Comparison of ENCODE assay signal across 17 cellular contexts in genomic region chr9:133803745-133804144, GRCh38.
A peak's percentile ranks its signal among the peaks of the same experiment; 100 is the strongest.
DNase-seq lines count a peak whose midpoint lies in the region; ATAC-seq and TF ChIP-seq lines count a peak whose summit lies in the region.
"Had no signal": no experiment of that assay in that cellular context is flagged by ENCODE, and none has a peak within 500 bp of the region (broad histone marks: within the 10 kb centered on the region; RNA-seq: fewer than 3 reads in every experiment).

No MANE protein-coding gene starts in this region.

- H3K4me3 ChIP-seq in IMR-90 (ENCODE audit: insufficient read depth, low read depth, low read length) = no peak overlapping the region
- H3K4me3 ChIP-seq in adrenal gland = no peak overlapping the region
- no peak overlapping the region for H3K4me3 ChIP-seq in neuronal stem cell (ENCODE audit: low read length in 2 of 2)
- H3K4me3 ChIP-seq in smooth muscle cell = no peak overlapping the region
- H3K4me3 ChIP-seq in WERI-Rb-1 (ENCODE audit: low read depth, low read length) = no peak overlapping the region
- H3K4me3 ChIP-seq: A549, GM23338, HAP-1 had no signal

- POLR2A ChIA-PET in IMR-90 (lab: Charles Lee; ENCODE audit: unreplicated experiment) = no interaction called here

- H3K56ac ChIP-seq in IMR-90 (ENCODE audit: extremely low read depth, insufficient read depth, low read length) = no peak overlapping the region

- H2BK15ac ChIP-seq in IMR-90 (ENCODE audit: low read depth, low read length) (no peak overlapping the region), neuronal stem cell (ENCODE audit: low read length) (no peak overlapping the region)

- no peak for TF ChIP-seq CTCF in IMR-90 (conservative IDR thresholded peaks at IDR 0.05; ENCODE audit: low read depth, low read length)
- no peak for TF ChIP-seq CTCF in adrenal gland (IDR thresholded peaks at IDR 0.05)
- TF ChIP-seq CTCF in smooth muscle cell (IDR thresholded peaks at IDR 0.05; ENCODE audit: borderline replicate concordance, insufficient read depth, poor library complexity, severe bottlenecking) = no peak
- TF ChIP-seq CTCF in WERI-Rb-1 (IDR thresholded peaks at IDR 0.05; ENCODE audit: low read depth, low read length) = no peak

- H2BK120ac ChIP-seq in IMR-90 (ENCODE audit: low read depth, low read length) = no peak overlapping the region
- no peak overlapping the region for H2BK120ac ChIP-seq in neuronal stem cell (ENCODE audit: low read depth, low read length)

- H3K36me3 ChIP-seq in IMR-90 (ENCODE audit: control insufficient read depth, insufficient read depth, low read length) (peaks cover 29% of the 10 kb centered on the region), adrenal gland (replicated peaks in 1 of 2) (peaks cover 0 to 32% of the 10 kb centered on the region in 2 donors), neuronal stem cell (replicated peaks in 1 of 2; ENCODE audit: control insufficient read depth in 2 of 2, insufficient read depth in 2 of 2, low read length in 2 of 2) (peaks cover 12 to 79% of the 10 kb centered on the region in 2 donors), smooth muscle cell (ENCODE audit: low read depth) (no peaks in the 10 kb centered on the region), WERI-Rb-1 (peaks cover 36% of the 10 kb centered on the region)
- H3K36me3 ChIP-seq: HAP-1 had no signal

- H3F3A ChIP-seq in smooth muscle cell (ENCODE audit: low read depth) = no peaks in the 10 kb centered on the region

- H3K4me2 ChIP-seq in IMR-90 (ENCODE audit: low read depth, low read length) (no peak overlapping the region), neuronal stem cell (ENCODE audit: insufficient read depth, low read length, poor library complexity, severe bottlenecking) (no peak overlapping the region), smooth muscle cell (peak overlapping the region; percentile 46)
- H3K4me2 ChIP-seq: A549, GM23338 had no signal

- no peak overlapping the region for H3K18ac ChIP-seq in IMR-90 (ENCODE audit: low read depth, low read length)
- no peak overlapping the region for H3K18ac ChIP-seq in neuronal stem cell (ENCODE audit: low read length)

- H3K9ac ChIP-seq in IMR-90 (ENCODE audit: low read depth, low read length) (no peak overlapping the region), neuronal stem cell (ENCODE audit: low read depth, low read length, poor library complexity) (no peak overlapping the region), smooth muscle cell (ENCODE audit: low read depth) (no peak overlapping the region)

- no peak overlapping the region for H2AFZ ChIP-seq in IMR-90 (replicated peaks; ENCODE audit: low read length, poor library complexity)
- no peak overlapping the region for H2AFZ ChIP-seq in neuronal stem cell (ENCODE audit: low read length)
- H2AFZ ChIP-seq in smooth muscle cell (ENCODE audit: low read depth) = no peak overlapping the region
- H2AFZ ChIP-seq: GM23338 had no signal

- H3K4me1 ChIP-seq in IMR-90 (ENCODE audit: control insufficient read depth, insufficient read depth, low read length) (peaks cover 3% of the 10 kb centered on the region), adrenal gland (replicated peaks in 1 of 2) (peaks cover 0 to 12% of the 10 kb centered on the region in 2 donors), neuronal stem cell (ENCODE audit: control insufficient read depth in 2 of 2, insufficient read depth in 1 of 2, low read depth in 1 of 2, low read length in 2 of 2) (peaks cover 0 to 9% of the 10 kb centered on the region in 2 donors), smooth muscle cell (ENCODE audit: low read depth) (no peaks in the 10 kb centered on the region)
- H3K4me1 ChIP-seq: A549, BE2C, HAP-1 had no signal

- CTCF ChIA-PET in IMR-90 (lab: Yijun Ruan, JAX) = interaction anchor here (0.9 to 1.4 kb wide), 2 partner anchors 12 to 190 kb away, joined by 4 read pairs; no protein-coding TSS in a partner anchor

- BruUV-seq in IMR-90 (replicated peaks; lab: Mats Ljungman, UMichigan) = no TSS peak

- H3K27ac ChIP-seq in IMR-90 (ENCODE audit: insufficient read depth, low read length) (no peak overlapping the region), adrenal gland (peak overlapping the region; percentile 1 to 41 (median 29)), neuronal stem cell (replicated peaks; ENCODE audit: low read length) (no peak overlapping the region), smooth muscle cell (ENCODE audit: low read depth) (peak overlapping the region; percentile 16), WERI-Rb-1 (no peak overlapping the region)
- H3K27ac ChIP-seq: A549, C4-2B, HL-60 had no signal

- no peak overlapping the region for H2AK5ac ChIP-seq in IMR-90 (ENCODE audit: low read depth, low read length)
- no peak overlapping the region for H2AK5ac ChIP-seq in neuronal stem cell (ENCODE audit: low read depth, low read length)

- H4K5ac ChIP-seq in IMR-90 (ENCODE audit: low read depth, low read length) = no peak overlapping the region

- peaks cover 12% of the 10 kb centered on the region for H4K20me1 ChIP-seq in IMR-90 (ENCODE audit: insufficient read depth, low read length)
- peaks cover 82% of the 10 kb centered on the region for H4K20me1 ChIP-seq in smooth muscle cell (ENCODE audit: low read depth)

- H3K14ac ChIP-seq in IMR-90 (replicated peaks; ENCODE audit: low read depth, low read length) (peak overlapping the region; percentile 77; the same call in 1 of the 2 replicates), neuronal stem cell (ENCODE audit: low read length) (no peak overlapping the region)

- H2BK5ac ChIP-seq in IMR-90 (ENCODE audit: low read depth, low read length, poor library complexity, severe bottlenecking) (no peak overlapping the region), neuronal stem cell (ENCODE audit: low read length) (no peak overlapping the region)

- 0 out of 2 replicates have a peak, but pooled peaks cover 3% of the 10 kb centered on the region for H3K9me1 ChIP-seq in IMR-90 (ENCODE audit: insufficient read depth, low read length)

- H2AK9ac ChIP-seq in IMR-90 (replicated peaks; ENCODE audit: low read depth, low read length, poor library complexity) = peak overlapping the region; percentile 58

- intact Hi-C loops in IMR-90 (cut with micrococcal nuclease) = no loop called here
- intact Hi-C loops in adrenal gland (cut with DNase I) = no loop called here

- in situ Hi-C loops in IMR-90 (cut with MboI; ENCODE audit: low sequenced_read_pairs) = loop anchor here (25.0 kb wide), 1 partner anchor 609 kb away; no protein-coding TSS in a partner anchor

- no peak for TF ChIP-seq RAD21 in IMR-90 (IDR thresholded peaks at IDR 0.05; ENCODE audit: low read length)

- H4K8ac ChIP-seq in IMR-90 (ENCODE audit: low read depth in 2 of 2, low read length in 2 of 2) (no peak overlapping the region), neuronal stem cell (ENCODE audit: low read depth, low read length) (no peak overlapping the region)

- 85% methylated on average over 10 of the region's 13 CpGs; no CpG with 5 or more reads in 1 of the 2 experiments for WGBS in IMR-90 (ENCODE audit: extremely low coverage in 2 of 2, insufficient read length in 1 of 2), 2 experiments
- WGBS in adrenal gland, 4 donors = 84 to 91% (median 87%) methylated on average over 13 of the region's 13 CpGs
- whole genome bisulfite sequencing in neuronal stem cell (ENCODE audit: extremely low coverage in 2 of 2, insufficient read length in 2 of 2, insufficient replicate concordance in 1 of 2), 2 donors = no CpG with 5 or more reads among the region's 13 CpGs
- WGBS in smooth muscle cell (ENCODE audit: low lambda C conversion rate) = 91% methylated on average over 13 of the region's 13 CpGs

- no peak overlapping the region for H2BK20ac ChIP-seq in IMR-90 (ENCODE audit: low read depth, low read length)

- H4K91ac ChIP-seq in IMR-90 (ENCODE audit: insufficient read depth, low read depth, low read length) (no peak overlapping the region), neuronal stem cell (ENCODE audit: low read depth, low read length, poor library complexity) (no peak overlapping the region)

- H3K9me3 ChIP-seq in IMR-90 (ENCODE audit: control insufficient read depth, insufficient read depth, low read length) (no peaks in the 10 kb centered on the region), adrenal gland (replicated peaks in 1 of 3) (no peaks in the 10 kb centered on the region), neuronal stem cell (replicated peaks in 1 of 2; ENCODE audit: control insufficient read depth in 2 of 2, insufficient read depth in 1 of 2, low read depth in 1 of 2, low read length in 2 of 2) (no peaks in the 10 kb centered on the region), smooth muscle cell (replicated peaks; ENCODE audit: low read depth) (no peaks in the 10 kb centered on the region), WERI-Rb-1 (ENCODE audit: severe bottlenecking) (no peaks in the 10 kb centered on the region)
- H3K9me3 ChIP-seq: A549, BE2C, HAP-1 had no signal

- dilution Hi-C loops in IMR-90 (cut with HindIII; ENCODE audit: low sequenced_read_pairs, unreplicated experiment) = no loop called here

- H2BK12ac ChIP-seq in neuronal stem cell (ENCODE audit: low read length) = no peak overlapping the region

- ATAC-seq in IMR-90 (ENCODE audit: low read depth) (no peak), HG02852 (IDR thresholded peaks at IDR 0.05; ENCODE audit: unreplicated experiment) (no peak)
- ATAC-seq: A549, GM23338 had no signal

- no peak for TF ChIP-seq POLR2A in IMR-90 (IDR thresholded peaks at IDR 0.05; ENCODE audit: low read depth, low read length)
- no peak for TF ChIP-seq POLR2A in adrenal gland (IDR thresholded peaks at IDR 0.05)

- H3K4ac ChIP-seq in IMR-90 (ENCODE audit: low read depth, low read length) (no peak overlapping the region), neuronal stem cell (ENCODE audit: low read length) (no peak overlapping the region)

- H3K79me2 ChIP-seq in smooth muscle cell (ENCODE audit: low read depth) = no peaks in the 10 kb centered on the region

- H3K23ac ChIP-seq in IMR-90 (ENCODE audit: low read depth, low read length) = no peak overlapping the region
- peak overlapping the region; percentile 16 for H3K23ac ChIP-seq in neuronal stem cell (ENCODE audit: low read depth, low read length, poor library complexity)

- H3K27me3 ChIP-seq in IMR-90 (ENCODE audit: control insufficient read depth, insufficient read depth, low read length) (no peaks in the 10 kb centered on the region), adrenal gland (no peaks in the 10 kb centered on the region), neuronal stem cell (ENCODE audit: control insufficient read depth in 3 of 3, insufficient read depth in 3 of 3, low read depth in 1 of 3, low read length in 3 of 3) (no peaks in the 10 kb centered on the region), smooth muscle cell (ENCODE audit: low read depth) (no peaks in the 10 kb centered on the region), WERI-Rb-1 (ENCODE audit: insufficient read depth, low read depth, severe bottlenecking) (no peaks in the 10 kb centered on the region)
- H3K27me3 ChIP-seq: BE2C had no signal

- no peak for DNase-seq in IMR-90
- DNase-seq in adrenal gland = no peak
- no peak for DNase-seq in neuronal stem cell (ENCODE audit: low spot score)
- DNase-seq in smooth muscle cell (lab: John Stamatoyannopoulos, UW; ENCODE audit: unreplicated experiment) = no peak
- DNase-seq in WERI-Rb-1 = no peak
- no peak for DNase-seq in activated naive CD4-positive, alpha-beta T cell treated with anti-CD3 and anti-CD28 coated beads, Interleukin-2, amount 50 U/mL, for 16 hours
- DNase-seq: BE2C; CD4-positive, alpha-beta memory T cell; DMS153; DMS79 treated with DMSO at 0.1 percent for 48 hours; EL had no signal

- peaks cover 0 to 8% of the 10 kb centered on the region in 2 experiments; a peak in 1 of 4 replicates for H3K79me1 ChIP-seq in IMR-90 (ENCODE audit: low read depth in 1 of 2, low read length in 2 of 2)
- H3K79me1 ChIP-seq in neuronal stem cell (ENCODE audit: low read depth, low read length) = peaks cover 6% of the 10 kb centered on the region

Comparison
In these comparisons a context has a peak if more than half of its experiments do, and no peak if none do; other contexts are left out.
1. H3K27ac ChIP-seq: peak in adrenal gland (5 of 5) and smooth muscle cell (single experiment); none in IMR-90 (single experiment), neuronal stem cell (single experiment) and WERI-Rb-1 (single experiment).